8 cellular contexts compared by ENCODE assay signal in the genomic region with DNA sequence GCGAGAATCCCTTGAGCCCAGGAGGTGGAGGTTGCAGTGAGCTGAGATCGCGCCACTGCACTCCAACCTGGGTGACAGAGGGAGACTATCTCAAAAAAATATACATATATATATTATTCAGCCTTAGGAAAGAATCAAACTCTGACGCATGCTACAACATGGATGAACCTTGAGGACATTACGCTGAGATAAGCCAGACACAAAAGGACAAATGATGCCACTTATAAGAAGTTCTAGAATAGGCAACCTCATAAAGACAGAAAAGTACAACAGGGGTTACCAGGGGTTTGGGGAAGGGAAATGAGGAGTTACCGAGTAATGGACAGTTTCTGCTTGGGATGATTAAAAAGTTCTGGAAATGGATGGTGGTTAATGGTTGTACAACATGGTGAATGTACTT. TPM values are rescaled to one million over a fixed set of nuclear protein-coding genes. Genes with fewer than 3 reads are reported as not detected.
DNase-seq lines count a peak whose midpoint lies in the region; ATAC-seq and TF ChIP-seq lines count a peak whose summit lies in the region.

No MANE protein-coding gene starts in this region.

- no peaks in the 10 kb centered on the region for H3K9me2 ChIP-seq in Karpas-422 (replicated peaks; ENCODE audit: insufficient read depth, low read length)

- no peak overlapping the region for H2AFZ ChIP-seq in Karpas-422 (ENCODE audit: low read length)

- H3K27ac ChIP-seq in Karpas-422 (ENCODE audit: low read length) (peak overlapping the region; percentile 69), coronary artery (peak overlapping the region; percentile 84 to 97)

- H3K36me3 ChIP-seq in Karpas-422 (ENCODE audit: insufficient read depth, low read length): peaks cover 30% of the 10 kb centered on the region

- H3K9ac ChIP-seq in Karpas-422 (ENCODE audit: low read length): peak overlapping the region; percentile 83

- H3K9me3 Mint-ChIP-seq in naive thymus-derived CD8-positive, alpha-beta T cell: no peaks in the 10 kb centered on the region

- POLR2A ChIA-PET in naive thymus-derived CD8-positive, alpha-beta T cell (lab: Charles Lee): interaction anchor here (0.6 to 3.1 kb wide), 5 partner anchors 9 to 126 kb away, joined by 3 to 16 read pairs (median 9); a partner anchor contains a TSS

- no peaks in the 10 kb centered on the region for H4K20me1 ChIP-seq in Karpas-422 (ENCODE audit: insufficient read depth, low read depth, low read length)

- peak overlapping the region; percentile 89 to 96 (median 94) for H3K4me3 Mint-ChIP-seq in naive thymus-derived CD8-positive, alpha-beta T cell

- peaks cover 0 to 39% (median 8%) of the 10 kb centered on the region in 3 donors for H3K36me3 Mint-ChIP-seq in naive thymus-derived CD8-positive, alpha-beta T cell

- no peaks in the 10 kb centered on the region; the same call in 1 of the 2 replicates for H3K79me2 ChIP-seq in Karpas-422 (ENCODE audit: low read length)

- no peaks in the 10 kb centered on the region for H3K9me3 ChIP-seq in Karpas-422 (ENCODE audit: low read length)

- TF ChIP-seq CTCF in AG10803 (conservative IDR thresholded peaks at IDR 0.05; ENCODE audit: low read length) (no peak), coronary artery (IDR thresholded peaks at IDR 0.05) (no peak)

- H3K4me2 ChIP-seq in Karpas-422 (ENCODE audit: low read depth, low read length, poor library complexity, severe bottlenecking): peak overlapping the region; percentile 72

- peaks cover 21 to 33% (median 30%) of the 10 kb centered on the region in 4 donors for H3K4me1 Mint-ChIP-seq in naive thymus-derived CD8-positive, alpha-beta T cell

- peak overlapping the region; percentile 90 to 98 (median 97) for H3K27ac Mint-ChIP-seq in naive thymus-derived CD8-positive, alpha-beta T cell

- H3K27me3 ChIP-seq in Karpas-422 (ENCODE audit: low read length): no peaks in the 10 kb centered on the region

- no peaks in the 10 kb centered on the region for H3K27me3 Mint-ChIP-seq in naive thymus-derived CD8-positive, alpha-beta T cell

- no peak for ATAC-seq in naive thymus-derived CD8-positive, alpha-beta T cell
- ATAC-seq in HG02642 (IDR thresholded peaks at IDR 0.05; ENCODE audit: poor library complexity, unreplicated experiment) (no peak), GM18498 (IDR thresholded peaks at IDR 0.05; ENCODE audit: unreplicated experiment) (no peak)

- H3K4me3 ChIP-seq in AG10803 (ENCODE audit: low read length): peak overlapping the region; percentile 90
- H3K4me3 ChIP-seq in Karpas-422 (ENCODE audit: low read length): peak overlapping the region; percentile 66
- H3K4me3 ChIP-seq in coronary artery: peak overlapping the region; percentile 83

- DNase-seq in AG10803 (ENCODE audit: low read depth): no peak
- DNase-seq in Karpas-422: peak; percentile 56
- DNase-seq in coronary artery (ENCODE audit: low spot score): no peak
- DNase-seq in naive thymus-derived CD8-positive, alpha-beta T cell: no peak
- no peak for DNase-seq in NCI-H1092 (lab: John Stamatoyannopoulos, UW)
- DNase-seq in DMS153 (lab: John Stamatoyannopoulos, UW): no peak

- H3K4me1 ChIP-seq in Karpas-422 (ENCODE audit: low read length): peaks cover 32% of the 10 kb centered on the region

RNA-seq across cellular contexts. Expression of a gene that starts 0.7 kb away (rescaled TPM):
- 61.6 and 130 TPM in 2 replicates for total RNA-seq in Karpas-422 (2014; rRNA removed; shearing (Covaris generic); ENCODE audit: low replicate concordance)
- total RNA-seq in naive thymus-derived CD8-positive, alpha-beta T cell: 10 to 100 TPM; 60.2 to 66.4 TPM
- polyA plus RNA-seq in naive thymus-derived CD8-positive, alpha-beta T cell: 100 to 1,000 TPM in 1 of 3 donors, 10 to 100 TPM in 2; 92.2 to 120 (median 95.3) TPM

RNA-seq across cellular contexts. Expression of a gene that starts 59.0 kb away (rescaled TPM):
- 7.9 and 17.9 TPM in 2 replicates for total RNA-seq in Karpas-422 (2014; rRNA removed; shearing (Covaris generic); ENCODE audit: low replicate concordance)
- total RNA-seq in naive thymus-derived CD8-positive, alpha-beta T cell: 10 to 100 TPM in 1 of 2 experiments, 1 to 10 TPM in 1; 9.8 to 10.3 TPM
- 1 to 10 TPM; 5.5 to 8.8 (median 8.4) TPM for polyA plus RNA-seq in naive thymus-derived CD8-positive, alpha-beta T cell
